ENCODE assay signal across 16 cellular contexts in genomic region chr5:142434322-142434612, GRCh38.
"Had no signal": no experiment of that assay in that cellular context is flagged by ENCODE, and none has a peak within 500 bp of the region (broad histone marks: within the 10 kb centered on the region; RNA-seq: fewer than 3 reads in every experiment).

No MANE protein-coding gene starts in this region.

- H3K27me3 ChIP-seq: breast epithelium, stomach had no signal

- H3K36me3 ChIP-seq: breast epithelium, left lung, stomach, thoracic aorta had no signal

- H3K4me3 Mint-ChIP-seq: activated naive CD8-positive, alpha-beta T cell treated with anti-CD3 and anti-CD28 coated beads, Interleukin-2, amount 10 ng/mL, durations not matched to agents 7 days and 5 days; nephron progenitor cell had no signal

- H3K27ac ChIP-seq: thoracic aorta had no signal

- H3K9me3 Mint-ChIP-seq: activated naive CD8-positive, alpha-beta T cell treated with anti-CD3 and anti-CD28 coated beads, Interleukin-2, amount 10 ng/mL, durations not matched to agents 7 days and 5 days; nephron progenitor cell had no signal

- ATAC-seq: activated CD4-positive, CD25-positive, alpha-beta regulatory T cell treated with anti-CD3 and anti-CD28 coated beads, Interleukin-2, amount 50 U/mL, for 24 hours; left lung had no signal

- DNase-seq: activated naive CD4-positive, alpha-beta T cell; activated naive CD8-positive, alpha-beta T cell treated with anti-CD3 and anti-CD28 coated beads, Interleukin-2, amount 10 ng/mL, durations not matched to agents 7 days and 5 days; activated T-cell treated with anti-CD3 and anti-CD28 coated beads for 4 hours; anterior cingulate cortex; cerebellar nuclear complex; effector CD8-positive, alpha-beta T cell; hypothalamus; kidney; left lung; nephron progenitor cell; stimulated activated CD4-positive, alpha-beta T cell treated with anti-CD3 and anti-CD28 coated beads, Interleukin-12 subunit alpha, Interleukin-12 subunit beta, amount 100 ng/mL, for 4 hours; stimulated activated CD4-positive, alpha-beta T cell treated with anti-CD3 and anti-CD28 coated beads, Interleukin-2, amount 100 ng/mL, for 24 hours; stomach had no signal

- H3K4me3 ChIP-seq: left lung, stomach, thoracic aorta had no signal

- H3K36me3 Mint-ChIP-seq: activated naive CD8-positive, alpha-beta T cell treated with anti-CD3 and anti-CD28 coated beads, Interleukin-2, amount 10 ng/mL, durations not matched to agents 7 days and 5 days had no signal

- H3K9me3 ChIP-seq: breast epithelium, left lung, stomach, thoracic aorta had no signal

- H3K27ac Mint-ChIP-seq: activated naive CD8-positive, alpha-beta T cell treated with anti-CD3 and anti-CD28 coated beads, Interleukin-2, amount 10 ng/mL, durations not matched to agents 7 days and 5 days; nephron progenitor cell had no signal
